In genomic region chr6:137097057-137097456, GRCh38 we compare ENCODE assay signal across 18 cellular contexts. TPM values are rescaled to one million over a fixed set of nuclear protein-coding genes. Genes with fewer than 3 reads are reported as not detected.
DNase-seq lines count a peak whose midpoint lies in the region; ATAC-seq and TF ChIP-seq lines count a peak whose summit lies in the region.
"Had no signal": no experiment of that assay in that cellular context is flagged by ENCODE, and none has a peak within 500 bp of the region (broad histone marks: within the 10 kb centered on the region; RNA-seq: fewer than 3 reads in every experiment).

No MANE protein-coding gene starts in this region.

- peak; percentile 44 for DNase-seq in fibroblast of mammary gland (ENCODE audit: low read depth)
- DNase-seq in endodermal cell: no peak
- DNase-seq in HFFc6: no peak
- no peak for DNase-seq in SW480 (ENCODE audit: low spot score)
- no peak for DNase-seq in NCI-H2196 treated with DMSO at 0.1 percent for 48 hours (lab: John Stamatoyannopoulos, UW; ENCODE audit: unreplicated experiment)
- DNase-seq: activated CD4-positive, alpha-beta T cell treated with anti-CD3 and anti-CD28 coated beads for 36 hours; activated T-cell treated with anti-CD3 and anti-CD28 coated beads, Interleukin-2, amount 50 U/mL, for 1 hour; DMS79; mammary epithelial cell; NCI-H1417; NCI-H510A treated with DMSO at 0.1 percent for 48 hours; Peyer's patch had no signal

- H3K27ac Mint-ChIP-seq in endodermal cell: no peak overlapping the region
- no peak overlapping the region for H3K27ac Mint-ChIP-seq in HFFc6
- H3K27ac Mint-ChIP-seq: activated CD4-positive, alpha-beta T cell treated with anti-CD3 and anti-CD28 coated beads for 36 hours; stimulated activated naive CD8-positive, alpha-beta T cell treated with anti-CD3 and anti-CD28 coated beads, Interleukin-15, Interleukin-2, amounts not matched to agents 100 ng/mL and 50 ng/mL, for 24 hours had no signal

- TF ChIP-seq CTCF in fibroblast of mammary gland (conservative IDR thresholded peaks at IDR 0.05; ENCODE audit: control insufficient read depth, insufficient read depth, low read depth, low read length): no peak
- no peak for TF ChIP-seq CTCF in endodermal cell (conservative IDR thresholded peaks at IDR 0.05)
- TF ChIP-seq CTCF in HFFc6 (IDR thresholded peaks at IDR 0.05): no peak

- H3K4me1 Mint-ChIP-seq in endodermal cell (peaks cover 8% of the 10 kb centered on the region), HFFc6 (ENCODE audit: low read depth) (no peaks in the 10 kb centered on the region)

- H3K27me3 Mint-ChIP-seq in endodermal cell (ENCODE audit: insufficient read depth) (no peaks in the 10 kb centered on the region), HFFc6 (ENCODE audit: insufficient read depth) (peaks cover 5% of the 10 kb centered on the region; the same call in 1 of the 2 replicates)
- H3K27me3 Mint-ChIP-seq: activated CD4-positive, alpha-beta T cell treated with anti-CD3 and anti-CD28 coated beads for 36 hours had no signal

- H3K9me3 Mint-ChIP-seq in endodermal cell: peaks cover 20% of the 10 kb centered on the region
- no peaks in the 10 kb centered on the region for H3K9me3 Mint-ChIP-seq in HFFc6
- H3K9me3 Mint-ChIP-seq: stimulated activated naive CD8-positive, alpha-beta T cell treated with anti-CD3 and anti-CD28 coated beads, Interleukin-15, Interleukin-2, amounts not matched to agents 100 ng/mL and 50 ng/mL, for 24 hours had no signal

- H3K4me3 ChIP-seq in fibroblast of mammary gland (ENCODE audit: control insufficient read depth, low read depth, low read length): no peak overlapping the region
- no peak overlapping the region for H3K4me3 ChIP-seq in endodermal cell (ENCODE audit: low read length)
- H3K4me3 ChIP-seq: esophagus muscularis mucosa, Peyer's patch had no signal

- H3K9me3 ChIP-seq in endodermal cell (ENCODE audit: control insufficient read depth, low read length): peaks cover 16% of the 10 kb centered on the region
- H3K9me3 ChIP-seq: esophagus muscularis mucosa, Peyer's patch had no signal

- peak; percentile 37 for ATAC-seq in GM18517 (IDR thresholded peaks at IDR 0.05; ENCODE audit: unreplicated experiment)
- peak; percentile 37 for ATAC-seq in GM21528 (IDR thresholded peaks at IDR 0.05; ENCODE audit: low FRiP score, unreplicated experiment)
- ATAC-seq in HG03342 (IDR thresholded peaks at IDR 0.05; ENCODE audit: unreplicated experiment): peak; percentile 31
- ATAC-seq: activated CD4-positive, alpha-beta T cell treated with anti-CD3 and anti-CD28 coated beads for 36 hours had no signal

- H3K36me3 Mint-ChIP-seq in endodermal cell (ENCODE audit: low read depth) (no peaks in the 10 kb centered on the region), HFFc6 (ENCODE audit: low read depth) (no peaks in the 10 kb centered on the region)

- H3K27ac ChIP-seq in endodermal cell (ENCODE audit: low read depth, low read length): no peak overlapping the region
- H3K27ac ChIP-seq: esophagus muscularis mucosa, Peyer's patch had no signal

- H3K27me3 ChIP-seq in endodermal cell (ENCODE audit: control insufficient read depth, insufficient read depth, low read length, poor library complexity, severe bottlenecking): no peaks in the 10 kb centered on the region
- H3K27me3 ChIP-seq: esophagus muscularis mucosa, Peyer's patch had no signal

- H3K4me3 Mint-ChIP-seq in endodermal cell (no peak overlapping the region), HFFc6 (no peak overlapping the region)
- H3K4me3 Mint-ChIP-seq: activated CD4-positive, alpha-beta T cell treated with anti-CD3 and anti-CD28 coated beads for 36 hours; stimulated activated naive CD8-positive, alpha-beta T cell treated with anti-CD3 and anti-CD28 coated beads, Interleukin-15, Interleukin-2, amounts not matched to agents 100 ng/mL and 50 ng/mL, for 24 hours had no signal

- H3K36me3 ChIP-seq in endodermal cell (ENCODE audit: control insufficient read depth, insufficient read depth, low read length): no peaks in the 10 kb centered on the region
- H3K36me3 ChIP-seq: esophagus muscularis mucosa, Peyer's patch had no signal

- peaks cover 4% of the 10 kb centered on the region for H3K4me1 ChIP-seq in endodermal cell (ENCODE audit: control insufficient read depth, insufficient read depth, low read length)
- H3K4me1 ChIP-seq: esophagus muscularis mucosa had no signal

- H3K9ac ChIP-seq in endodermal cell (ENCODE audit: extremely low read depth, low read length, poor library complexity, severe bottlenecking): no peak overlapping the region

RNA-seq across cellular contexts. Expression of gene IL20RA, which starts 52.3 kb away (rescaled TPM):
- under 1 TPM; 0.13 to 0.57 TPM for total RNA-seq in endodermal cell
- 0.57 TPM for polyA plus RNA-seq in endodermal cell (2013, experiment 1 of 2)
- 0.08 TPM for polyA plus RNA-seq in endodermal cell (2013, experiment 2 of 2)
- not detected for total RNA-seq in HFFc6 (2021; fragmentation: NEBNext Ultra II Directional; extraction: Animal tissue kit (Norgen Biotek cat#: 25700))
- total RNA-seq: activated CD4-positive, alpha-beta T cell treated with anti-CD3 and anti-CD28 coated beads for 36 hours; mammary epithelial cell; T-helper 1 cell treated with Interleukin-12 subunit alpha and Interleukin-12 subunit beta and Interleukin-4 antibody, amounts not matched to agents 30 ng/mL and 1 ng/mL, for 36 hours had no signal
